ENCODE assay signal across 13 cellular contexts in genomic region chr15:30926161-30926560, GRCh38. TPM values are rescaled to one million over a fixed set of nuclear protein-coding genes. Genes with fewer than 3 reads are reported as not detected.
A peak's percentile ranks its signal among the peaks of the same experiment; 100 is the strongest.
DNase-seq lines count a peak whose midpoint lies in the region; ATAC-seq and TF ChIP-seq lines count a peak whose summit lies in the region.
"Had no signal": no experiment of that assay in that cellular context is flagged by ENCODE, and none has a peak within 500 bp of the region (broad histone marks: within the 10 kb centered on the region; RNA-seq: fewer than 3 reads in every experiment).

No MANE protein-coding gene starts in this region.

- H3K4me3 Mint-ChIP-seq in H9 (no peak overlapping the region), neural progenitor cell (no peak overlapping the region)
- no peak overlapping the region for H3K4me3 Mint-ChIP-seq in activated T-helper 17 cell treated with anti-CD3 and anti-CD28 coated beads, Interleukin-2, amount 50 U/mL, for 72 hours
- H3K4me3 Mint-ChIP-seq in natural killer cell treated with Interleukin-12 subunit alpha and Interleukin-12 subunit beta and Interleukin-15 and Interleukin-18, amount 100 ng/mL, for 72 hours, result no peak overlapping the region

- H3K27me3 Mint-ChIP-seq in H9 (ENCODE audit: low read depth) (no peaks in the 10 kb centered on the region), neural progenitor cell (ENCODE audit: insufficient read depth, low read depth) (no peaks in the 10 kb centered on the region)
- no peaks in the 10 kb centered on the region for H3K27me3 Mint-ChIP-seq in activated T-helper 17 cell treated with anti-CD3 and anti-CD28 coated beads, Interleukin-2, amount 50 U/mL, for 72 hours
- no peaks in the 10 kb centered on the region for H3K27me3 Mint-ChIP-seq in natural killer cell treated with Interleukin-12 subunit alpha and Interleukin-12 subunit beta and Interleukin-15 and Interleukin-18, amount 100 ng/mL, for 72 hours

- H3K79me1 ChIP-seq in H9 (ENCODE audit: insufficient read depth, low read depth, low read length, poor library complexity, severe bottlenecking), result no peaks in the 10 kb centered on the region

- H3K27ac ChIP-seq in H9 (ENCODE audit: insufficient read length, low read depth, low read length) (no peak overlapping the region), neural progenitor cell (no peak overlapping the region)
- H3K27ac ChIP-seq: A549 had no signal

- H2AFZ ChIP-seq in H9 (ENCODE audit: low read length) (no peak overlapping the region), neural progenitor cell (replicated peaks) (no peak overlapping the region)

- no peak overlapping the region for H4K5ac ChIP-seq in H9 (ENCODE audit: insufficient read length, low read depth, low read length)

- H2AK5ac ChIP-seq in H9 (ENCODE audit: insufficient read length, low read length), result no peak overlapping the region

- H3K23ac ChIP-seq in H9 (ENCODE audit: insufficient read length, low read depth, low read length), result no peak overlapping the region

- H3K27me3 ChIP-seq in H9 (ENCODE audit: insufficient read depth, low read length), result no peaks in the 10 kb centered on the region
- no peaks in the 10 kb centered on the region for H3K27me3 ChIP-seq in neural progenitor cell
- H3K27me3 ChIP-seq: BE2C had no signal

- H3K36me3 ChIP-seq in neural progenitor cell, result no peaks in the 10 kb centered on the region

- TF ChIP-seq CTCF in H9 (conservative IDR thresholded peaks at IDR 0.05) (no peak), neural progenitor cell (IDR thresholded peaks at IDR 0.05) (no peak)

- no peak overlapping the region for H2BK5ac ChIP-seq in H9 (ENCODE audit: insufficient read length, low read length)

- H3K56ac ChIP-seq in H9 (ENCODE audit: insufficient read length, low read depth, low read length), result no peak overlapping the region

- no peaks in the 10 kb centered on the region for H3K9me3 ChIP-seq in H9 (ENCODE audit: control insufficient read depth, low read depth, low read length)
- H3K9me3 ChIP-seq in neural progenitor cell (ENCODE audit: low read depth), result no peaks in the 10 kb centered on the region
- H3K9me3 ChIP-seq: A549, BE2C, HAP-1 had no signal

- H4K91ac ChIP-seq in H9 (ENCODE audit: insufficient read length, low read depth, low read length), result no peak overlapping the region

- no peak overlapping the region for H3T11ph ChIP-seq in H9 (ENCODE audit: low read length)

- no peaks in the 10 kb centered on the region for H3K9me3 Mint-ChIP-seq in H9
- no peaks in the 10 kb centered on the region for H3K9me3 Mint-ChIP-seq in activated T-helper 17 cell treated with anti-CD3 and anti-CD28 coated beads, Interleukin-2, amount 50 U/mL, for 72 hours
- no peaks in the 10 kb centered on the region for H3K9me3 Mint-ChIP-seq in neural progenitor cell
- H3K9me3 Mint-ChIP-seq in natural killer cell treated with Interleukin-12 subunit alpha and Interleukin-12 subunit beta and Interleukin-15 and Interleukin-18, amount 100 ng/mL, for 72 hours, result no peaks in the 10 kb centered on the region

- H3K36me3 Mint-ChIP-seq in H9 (ENCODE audit: insufficient read depth in 1 of 3, low read depth in 3 of 3), result peaks cover 26 to 73% (median 69%) of the 10 kb centered on the region in 3 experiments
- H3K36me3 Mint-ChIP-seq in activated T-helper 17 cell treated with anti-CD3 and anti-CD28 coated beads, Interleukin-2, amount 50 U/mL, for 72 hours (ENCODE audit: low read depth), result peaks cover 91% of the 10 kb centered on the region
- peaks cover 40% of the 10 kb centered on the region for H3K36me3 Mint-ChIP-seq in neural progenitor cell
- peaks cover 7% of the 10 kb centered on the region for H3K36me3 Mint-ChIP-seq in natural killer cell treated with Interleukin-12 subunit alpha and Interleukin-12 subunit beta and Interleukin-15 and Interleukin-18, amount 100 ng/mL, for 72 hours

- no CpG with 5 or more reads among the region's 8 CpGs for WGBS in H9 (ENCODE audit: extremely low coverage, insufficient read length, low lambda C conversion rate)

- no peak overlapping the region for H3K18ac ChIP-seq in H9 (ENCODE audit: insufficient read length, low read depth, low read length)

- no peak for DNase-seq in H9
- DNase-seq in neural progenitor cell (ENCODE audit: low spot score), result no peak
- no peak for DNase-seq in natural killer cell treated with Interleukin-12 subunit alpha and Interleukin-12 subunit beta and Interleukin-15 and Interleukin-18, amount 100 ng/mL, for 72 hours (ENCODE audit: low spot score)
- DNase-seq: BE2C, DMS79 treated with DMSO at 0.1 percent for 48 hours, EL, GOT3 had no signal

- peaks cover 7% of the 10 kb centered on the region; the same call in 1 of the 2 replicates for H3K4me1 ChIP-seq in H9 (ENCODE audit: insufficient read depth, low read length)
- peaks cover 27% of the 10 kb centered on the region for H3K4me1 ChIP-seq in neural progenitor cell
- H3K4me1 ChIP-seq: A549 had no signal

- H2BK12ac ChIP-seq in H9 (ENCODE audit: insufficient read length, low read depth, low read length), result no peak overlapping the region

- no peak for ATAC-seq in activated T-helper 17 cell treated with anti-CD3 and anti-CD28 coated beads, Interleukin-2, amount 50 U/mL, for 72 hours (replicated peaks)
- ATAC-seq in natural killer cell treated with Interleukin-12 subunit alpha and Interleukin-12 subunit beta and Interleukin-15 and Interleukin-18, amount 100 ng/mL, for 72 hours, result no peak
- ATAC-seq in GM19324 (IDR thresholded peaks at IDR 0.05; ENCODE audit: low FRiP score, unreplicated experiment) (no peak), HG03097 (IDR thresholded peaks at IDR 0.05; ENCODE audit: low FRiP score, unreplicated experiment) (no peak)
- ATAC-seq: A549, HepG2 had no signal

- H3K23me2 ChIP-seq in H9 (ENCODE audit: insufficient read length, low read depth, low read length, poor library complexity, severe bottlenecking), result no peaks in the 10 kb centered on the region

- H4K20me1 ChIP-seq in H9 (ENCODE audit: control insufficient read depth, insufficient read depth, insufficient read length) (no peaks in the 10 kb centered on the region), neural progenitor cell (ENCODE audit: low read depth) (peaks cover 8% of the 10 kb centered on the region)

- H3K4me1 Mint-ChIP-seq in H9, result peaks cover 33 to 34% of the 10 kb centered on the region in 2 experiments
- H3K4me1 Mint-ChIP-seq in activated T-helper 17 cell treated with anti-CD3 and anti-CD28 coated beads, Interleukin-2, amount 50 U/mL, for 72 hours, result no peaks in the 10 kb centered on the region
- H3K4me1 Mint-ChIP-seq in neural progenitor cell, result peaks cover 27% of the 10 kb centered on the region
- no peaks in the 10 kb centered on the region for H3K4me1 Mint-ChIP-seq in natural killer cell treated with Interleukin-12 subunit alpha and Interleukin-12 subunit beta and Interleukin-15 and Interleukin-18, amount 100 ng/mL, for 72 hours (ENCODE audit: low read depth in 2 of 2)

- H3K4ac ChIP-seq in H9 (ENCODE audit: low read depth, low read length), result no peak overlapping the region

- H3F3A ChIP-seq in neural progenitor cell (ENCODE audit: low read depth), result peaks cover 41% of the 10 kb centered on the region

- H3K27ac Mint-ChIP-seq in H9 (peak overlapping the region; percentile 2 to 80 (median 79); a peak in 4 of 7 replicates), neural progenitor cell (peak overlapping the region; percentile 22)
- H3K27ac Mint-ChIP-seq in activated T-helper 17 cell treated with anti-CD3 and anti-CD28 coated beads, Interleukin-2, amount 50 U/mL, for 72 hours, result peak overlapping the region; percentile 28
- no peak overlapping the region for H3K27ac Mint-ChIP-seq in natural killer cell treated with Interleukin-12 subunit alpha and Interleukin-12 subunit beta and Interleukin-15 and Interleukin-18, amount 100 ng/mL, for 72 hours

- H2BK20ac ChIP-seq in H9 (ENCODE audit: low read depth, low read length, poor library complexity, severe bottlenecking), result no peak overlapping the region

- no peak overlapping the region for H3K14ac ChIP-seq in H9 (ENCODE audit: insufficient read depth, low read length)

- H4K8ac ChIP-seq in H9 (replicated peaks; ENCODE audit: insufficient read length, low read depth, low read length), result no peak overlapping the region

- H3K4me2 ChIP-seq in H9 (ENCODE audit: insufficient read depth, insufficient read length, low read length) (no peak overlapping the region), neural progenitor cell (no peak overlapping the region)
- H3K4me2 ChIP-seq: A549 had no signal

- no peak overlapping the region for H2BK120ac ChIP-seq in H9 (ENCODE audit: low read depth, low read length, poor library complexity, severe bottlenecking)

- H3K9ac ChIP-seq in H9 (ENCODE audit: extremely low read depth, insufficient read length, low read length), result no peak overlapping the region
- no peak overlapping the region for H3K9ac ChIP-seq in neural progenitor cell

- H2BK15ac ChIP-seq in H9 (ENCODE audit: low read depth, low read length), result no peak overlapping the region

- no peak overlapping the region for H3K4me3 ChIP-seq in neural progenitor cell
- H3K4me3 ChIP-seq: A549, HAP-1 had no signal

- no peaks in the 10 kb centered on the region for H3K79me2 ChIP-seq in H9 (ENCODE audit: insufficient read depth, low read length)
- no peaks in the 10 kb centered on the region for H3K79me2 ChIP-seq in neural progenitor cell (ENCODE audit: low read depth)

RNA-seq across cellular contexts. Expression of gene FAN1, which starts 22.4 kb away (rescaled TPM):
- total RNA-seq in H9 (2021), result 27.4 and 28.2 TPM in 2 replicates
- total RNA-seq in activated T-helper 17 cell treated with anti-CD3 and anti-CD28 coated beads, Interleukin-2, amount 50 U/mL, for 72 hours, result 10 to 100 TPM; 15.9 to 17.8 TPM
- total RNA-seq in neural progenitor cell (ENCODE audit: low replicate concordance), result 32.0 and 35.3 TPM in 2 replicates
- 10 to 100 TPM; 12.6 to 23.8 TPM for total RNA-seq in natural killer cell treated with Interleukin-12 subunit alpha and Interleukin-12 subunit beta and Interleukin-15 and Interleukin-18, amount 100 ng/mL, for 72 hours

Comparison
In these comparisons a context has a peak if more than half of its experiments do, and no peak if none do; other contexts are left out.
1. H3K27ac Mint-ChIP-seq: peak in H9 (3 of 3), activated T-helper 17 cell treated with anti-CD3 and anti-CD28 coated beads, Interleukin-2, amount 50 U/mL, for 72 hours (single experiment) and neural progenitor cell (single experiment); none in natural killer cell treated with Interleukin-12 subunit alpha and Interleukin-12 subunit beta and Interleukin-15 and Interleukin-18, amount 100 ng/mL, for 72 hours (0 of 2).